Comparison of ENCODE assay signal across 4 cellular contexts in genomic region chr1:148756246-148756645, GRCh38. TPM values are rescaled to one million over a fixed set of nuclear protein-coding genes. Genes with fewer than 3 reads are reported as not detected.
"Had no signal": no experiment of that assay in that cellular context is flagged by ENCODE, and none has a peak within 500 bp of the region (broad histone marks: within the 10 kb centered on the region; RNA-seq: fewer than 3 reads in every experiment).

No MANE protein-coding gene starts in this region.

RNA-seq across cellular contexts. Expression of gene NUDT4B, which starts 7.7 kb away (rescaled TPM):
- total RNA-seq: naive thymus-derived CD8-positive, alpha-beta T cell; neural crest cell; osteocyte; sciatic nerve had no signal
